In genomic region chr9:96158147-96158546, GRCh38 we compare ENCODE assay signal across 1 cellular context.
TF ChIP-seq lines count a peak whose summit lies in the region.

No MANE protein-coding gene starts in this region.

TF ChIP-seq in GM23338, 12 proteins besides CTCF, POLR2A, EP300 and RAD21 (continued from another document):
- no peak for TF ChIP-seq ZNF462 (CRISPR knock-in tag; IDR thresholded peaks at IDR 0.05)
- TF ChIP-seq EZH2phosphoT487 (IDR thresholded peaks at IDR 0.05; ENCODE audit: unreplicated experiment): no peak
